ENCODE assay signal across 14 cellular contexts in genomic region chr3:128864351-128864811, GRCh38. TPM values are rescaled to one million over a fixed set of nuclear protein-coding genes. Genes with fewer than 3 reads are reported as not detected.
DNase-seq lines count a peak whose midpoint lies in the region; ATAC-seq and TF ChIP-seq lines count a peak whose summit lies in the region.
"Had no signal": no experiment of that assay in that cellular context is flagged by ENCODE, and none has a peak within 500 bp of the region (broad histone marks: within the 10 kb centered on the region; RNA-seq: fewer than 3 reads in every experiment).

No MANE protein-coding gene starts in this region.

- no peak for ATAC-seq in GM21423 (IDR thresholded peaks at IDR 0.05; ENCODE audit: unreplicated experiment)
- ATAC-seq: activated CD8-positive, alpha-beta memory T cell treated with anti-CD3 and anti-CD28 coated beads, Interleukin-2, amount 10 ng/mL, durations not matched to agents 7 days and 5 days; naive thymus-derived CD8-positive, alpha-beta T cell had no signal

- CTCF ChIA-PET in MCF 10A (lab: Yijun Ruan, JAX) = no interaction called here

- no peak overlapping the region for H3K27ac Mint-ChIP-seq in MCF 10A (ENCODE audit: low read depth, unreplicated experiment)
- H3K27ac Mint-ChIP-seq in chondrocyte (ENCODE audit: unreplicated experiment) = no peak overlapping the region
- no peak overlapping the region for H3K27ac Mint-ChIP-seq in type B pancreatic cell
- H3K27ac Mint-ChIP-seq: activated CD8-positive, alpha-beta memory T cell treated with anti-CD3 and anti-CD28 coated beads, Interleukin-2, amount 10 ng/mL, durations not matched to agents 7 days and 5 days; activated naive CD4-positive, alpha-beta T cell treated with anti-CD3 and anti-CD28 coated beads, Interleukin-2, amount 50 U/mL, for 24 hours had no signal

- H3K36me3 Mint-ChIP-seq in MCF 10A (ENCODE audit: insufficient read depth, unreplicated experiment) = no peaks in the 10 kb centered on the region
- peaks cover 3% of the 10 kb centered on the region for H3K36me3 Mint-ChIP-seq in chondrocyte (ENCODE audit: low read depth)
- peaks cover 24% of the 10 kb centered on the region for H3K36me3 Mint-ChIP-seq in type B pancreatic cell

- H3K4me3 ChIP-seq in breast epithelium (peak overlapping the region in 2 of 3 donors; percentile 7 to 15), ovary (no peak overlapping the region)
- H3K4me3 ChIP-seq: coronary artery had no signal

- H3K27me3 ChIP-seq in breast epithelium (no peaks in the 10 kb centered on the region), ovary (no peaks in the 10 kb centered on the region)

- TF ChIP-seq CTCF in breast epithelium (IDR thresholded peaks at IDR 0.05) (no peak), MCF 10A (IDR thresholded peaks at IDR 0.05; ENCODE audit: unreplicated experiment) (no peak), chondrocyte (IDR thresholded peaks at IDR 0.05) (no peak), type B pancreatic cell (conservative IDR thresholded peaks at IDR 0.05) (no peak), ovary (IDR thresholded peaks at IDR 0.05) (no peak)

- BruUV-seq in MCF 10A (replicated peaks; lab: Mats Ljungman, UMichigan) = no TSS peak

- DNase-seq in breast epithelium (ENCODE audit: low spot score in 2 of 2) = no peak
- DNase-seq in MCF 10A (ENCODE audit: unreplicated experiment) = no peak
- DNase-seq in chondrocyte (ENCODE audit: low spot score) = peak; percentile 56
- peak; percentile 75 for DNase-seq in midbrain (lab: John Stamatoyannopoulos, UW)
- no peak for DNase-seq in type B pancreatic cell (ENCODE audit: extremely low spot score, unreplicated experiment)
- no peak for DNase-seq in ovary
- no peak for DNase-seq in HK-2 (ENCODE audit: unreplicated experiment)
- DNase-seq: activated CD8-positive, alpha-beta memory T cell treated with anti-CD3 and anti-CD28 coated beads, Interleukin-2, amount 10 ng/mL, durations not matched to agents 7 days and 5 days; naive thymus-derived CD8-positive, alpha-beta T cell; NCI-H1048; stimulated activated CD4-positive, alpha-beta T cell treated with anti-CD3 and anti-CD28 coated beads, Interleukin-12 subunit alpha, Interleukin-12 subunit beta, amount 100 ng/mL, for 4 hours had no signal

- WGBS in ovary, 3 donors = 58 to 75% (median 65%) methylated on average over 11 of the region's 11 CpGs

- peaks cover 8 to 17% of the 10 kb centered on the region in 2 donors for H3K9me3 ChIP-seq in breast epithelium
- H3K9me3 ChIP-seq in ovary = peaks cover 0 to 12% of the 10 kb centered on the region in 2 donors

- H3K27ac ChIP-seq in breast epithelium (peak overlapping the region; percentile 36 to 63), ovary (no peak overlapping the region)

- H3K9me3 Mint-ChIP-seq in MCF 10A (ENCODE audit: unreplicated experiment) (no peaks in the 10 kb centered on the region), chondrocyte (ENCODE audit: low read depth) (peaks cover 12% of the 10 kb centered on the region), type B pancreatic cell (peaks cover 9% of the 10 kb centered on the region)
- H3K9me3 Mint-ChIP-seq: activated naive CD4-positive, alpha-beta T cell treated with anti-CD3 and anti-CD28 coated beads, Interleukin-2, amount 50 U/mL, for 24 hours had no signal

- H3K27me3 Mint-ChIP-seq in MCF 10A (ENCODE audit: insufficient read depth, unreplicated experiment) (no peaks in the 10 kb centered on the region), chondrocyte (ENCODE audit: low read depth) (no peaks in the 10 kb centered on the region), type B pancreatic cell (no peaks in the 10 kb centered on the region)
- H3K27me3 Mint-ChIP-seq: activated CD8-positive, alpha-beta memory T cell treated with anti-CD3 and anti-CD28 coated beads, Interleukin-2, amount 10 ng/mL, durations not matched to agents 7 days and 5 days; activated naive CD4-positive, alpha-beta T cell treated with anti-CD3 and anti-CD28 coated beads, Interleukin-2, amount 50 U/mL, for 24 hours; naive thymus-derived CD8-positive, alpha-beta T cell had no signal

- H3K4me1 Mint-ChIP-seq in MCF 10A (ENCODE audit: insufficient read depth, unreplicated experiment) (peaks cover 7% of the 10 kb centered on the region), chondrocyte (ENCODE audit: low read depth) (peaks cover 6% of the 10 kb centered on the region), type B pancreatic cell (ENCODE audit: unreplicated experiment) (peaks cover 15% of the 10 kb centered on the region)
- H3K4me1 Mint-ChIP-seq: activated naive CD4-positive, alpha-beta T cell treated with anti-CD3 and anti-CD28 coated beads, Interleukin-2, amount 50 U/mL, for 24 hours had no signal

- TF ChIP-seq POLR2A in breast epithelium (IDR thresholded peaks at IDR 0.05) = no peak
- no peak for TF ChIP-seq POLR2A in ovary (IDR thresholded peaks at IDR 0.05)

- intact Hi-C loops in breast epithelium (cut with DNase I; ENCODE audit: low total_unique reads) = no loop called here
- intact Hi-C loops in MCF 10A (cut with micrococcal nuclease) = no loop called here
- intact Hi-C loops in ovary (cut with DNase I) = no loop called here

- H3K4me3 Mint-ChIP-seq in MCF 10A (ENCODE audit: unreplicated experiment) = no peak overlapping the region
- H3K4me3 Mint-ChIP-seq in chondrocyte (ENCODE audit: unreplicated experiment) = no peak overlapping the region
- peak overlapping the region; percentile 9 for H3K4me3 Mint-ChIP-seq in type B pancreatic cell
- H3K4me3 Mint-ChIP-seq: activated CD8-positive, alpha-beta memory T cell treated with anti-CD3 and anti-CD28 coated beads, Interleukin-2, amount 10 ng/mL, durations not matched to agents 7 days and 5 days; activated naive CD4-positive, alpha-beta T cell treated with anti-CD3 and anti-CD28 coated beads, Interleukin-2, amount 50 U/mL, for 24 hours; naive thymus-derived CD8-positive, alpha-beta T cell had no signal

- TF ChIP-seq EP300 in ovary (IDR thresholded peaks at IDR 0.05) = no peak

- H3K4me1 ChIP-seq in breast epithelium (peaks cover 3 to 4% of the 10 kb centered on the region in 2 donors), ovary (ENCODE audit: insufficient read depth) (no peaks in the 10 kb centered on the region)

- POLR2A ChIA-PET in MCF 10A (lab: Yijun Ruan, JAX) = interaction anchor here (1.1 kb wide), 1 partner anchor 15 kb away, joined by 3 read pairs; the partner anchor contains the start of gene ACAD9

- no peaks in the 10 kb centered on the region for H3K36me3 ChIP-seq in breast epithelium
- H3K36me3 ChIP-seq in ovary = no peaks in the 10 kb centered on the region

RNA-seq across cellular contexts. Expression of gene ACAD9, which starts 15.0 kb away (rescaled TPM):
- total RNA-seq in breast epithelium = 10 to 100 TPM; 33.3 to 59.6 (median 43.9) TPM
- total RNA-seq in MCF 10A (2022) = 43.1 and 44.7 TPM in 2 replicates
- total RNA-seq in chondrocyte = 33.3 to 45.7 TPM (median 33.9 TPM) in 3 replicates
- total RNA-seq in type B pancreatic cell (ENCODE audit: low replicate concordance) = 54.1 and 56.1 TPM in 2 replicates
- 10 to 100 TPM; 32.7 to 51.7 (median 39.0) TPM for total RNA-seq in ovary
- 10 to 100 TPM; 21.8 to 23.0 TPM for polyA plus RNA-seq in ovary

Comparison
In these comparisons a context has a peak if more than half of its experiments do, and no peak if none do; other contexts are left out.
1. DNase-seq: peak in chondrocyte (single experiment) and midbrain (single experiment); none in breast epithelium (0 of 2), MCF 10A (single experiment), type B pancreatic cell (single experiment), ovary (0 of 5) and HK-2 (single experiment).
2. H3K27ac ChIP-seq: peak in breast epithelium (2 of 2); none in ovary (0 of 2).